ENCODE assay signal across 2 cellular contexts in genomic region chr14:105324080-105324778, GRCh38.
TF ChIP-seq lines count a peak whose summit lies in the region.

No MANE protein-coding gene starts in this region.

TF ChIP-seq in IMR-90, 13 proteins besides CTCF, POLR2A, EP300 and RAD21:
- no peak for TF ChIP-seq MAZ (IDR thresholded peaks at IDR 0.05; ENCODE audit: borderline replicate concordance, low read depth, low read length)
- TF ChIP-seq FOS (IDR thresholded peaks at IDR 0.05; ENCODE audit: low read depth, low read length): no peak
- no peak for TF ChIP-seq NFE2L2 (IDR thresholded peaks at IDR 0.05; ENCODE audit: low read depth, low read length)
- TF ChIP-seq ELK1 (IDR thresholded peaks at IDR 0.05; ENCODE audit: borderline replicate concordance, low read depth, low read length): no peak
- no peak for TF ChIP-seq RFX5 (IDR thresholded peaks at IDR 0.05; ENCODE audit: low read depth, low read length)

TF ChIP-seq in WTC11, 78 proteins besides CTCF, POLR2A, EP300 and RAD21:
- TF ChIP-seq, protein P1, sequence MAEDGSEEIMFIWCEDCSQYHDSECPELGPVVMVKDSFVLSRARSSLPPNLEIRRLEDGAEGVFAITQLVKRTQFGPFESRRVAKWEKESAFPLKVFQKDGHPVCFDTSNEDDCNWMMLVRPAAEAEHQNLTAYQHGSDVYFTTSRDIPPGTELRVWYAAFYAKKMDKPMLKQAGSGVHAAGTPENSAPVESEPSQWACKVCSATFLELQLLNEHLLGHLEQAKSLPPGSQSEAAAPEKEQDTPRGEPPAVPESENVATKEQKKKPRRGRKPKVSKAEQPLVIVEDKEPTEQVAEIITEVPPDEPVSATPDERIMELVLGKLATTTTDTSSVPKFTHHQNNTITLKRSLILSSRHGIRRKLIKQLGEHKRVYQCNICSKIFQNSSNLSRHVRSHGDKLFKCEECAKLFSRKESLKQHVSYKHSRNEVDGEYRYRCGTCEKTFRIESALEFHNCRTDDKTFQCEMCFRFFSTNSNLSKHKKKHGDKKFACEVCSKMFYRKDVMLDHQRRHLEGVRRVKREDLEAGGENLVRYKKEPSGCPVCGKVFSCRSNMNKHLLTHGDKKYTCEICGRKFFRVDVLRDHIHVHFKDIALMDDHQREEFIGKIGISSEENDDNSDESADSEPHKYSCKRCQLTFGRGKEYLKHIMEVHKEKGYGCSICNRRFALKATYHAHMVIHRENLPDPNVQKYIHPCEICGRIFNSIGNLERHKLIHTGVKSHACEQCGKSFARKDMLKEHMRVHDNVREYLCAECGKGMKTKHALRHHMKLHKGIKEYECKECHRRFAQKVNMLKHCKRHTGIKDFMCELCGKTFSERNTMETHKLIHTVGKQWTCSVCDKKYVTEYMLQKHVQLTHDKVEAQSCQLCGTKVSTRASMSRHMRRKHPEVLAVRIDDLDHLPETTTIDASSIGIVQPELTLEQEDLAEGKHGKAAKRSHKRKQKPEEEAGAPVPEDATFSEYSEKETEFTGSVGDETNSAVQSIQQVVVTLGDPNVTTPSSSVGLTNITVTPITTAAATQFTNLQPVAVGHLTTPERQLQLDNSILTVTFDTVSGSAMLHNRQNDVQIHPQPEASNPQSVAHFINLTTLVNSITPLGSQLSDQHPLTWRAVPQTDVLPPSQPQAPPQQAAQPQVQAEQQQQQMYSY (CRISPR knock-in tag; IDR thresholded peaks at IDR 0.05): no peak
- TF ChIP-seq, protein P2, sequence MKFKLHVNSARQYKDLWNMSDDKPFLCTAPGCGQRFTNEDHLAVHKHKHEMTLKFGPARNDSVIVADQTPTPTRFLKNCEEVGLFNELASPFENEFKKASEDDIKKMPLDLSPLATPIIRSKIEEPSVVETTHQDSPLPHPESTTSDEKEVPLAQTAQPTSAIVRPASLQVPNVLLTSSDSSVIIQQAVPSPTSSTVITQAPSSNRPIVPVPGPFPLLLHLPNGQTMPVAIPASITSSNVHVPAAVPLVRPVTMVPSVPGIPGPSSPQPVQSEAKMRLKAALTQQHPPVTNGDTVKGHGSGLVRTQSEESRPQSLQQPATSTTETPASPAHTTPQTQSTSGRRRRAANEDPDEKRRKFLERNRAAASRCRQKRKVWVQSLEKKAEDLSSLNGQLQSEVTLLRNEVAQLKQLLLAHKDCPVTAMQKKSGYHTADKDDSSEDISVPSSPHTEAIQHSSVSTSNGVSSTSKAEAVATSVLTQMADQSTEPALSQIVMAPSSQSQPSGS (CRISPR knock-in tag; IDR thresholded peaks at IDR 0.05; ENCODE audit: borderline replicate concordance, low read depth): no peak
- TF ChIP-seq FOXP4 (CRISPR knock-in tag; IDR thresholded peaks at IDR 0.05) (no peak), ARID4B (CRISPR knock-in tag; IDR thresholded peaks at IDR 0.05; ENCODE audit: borderline replicate concordance) (no peak), ZBTB21 (CRISPR knock-in tag; IDR thresholded peaks at IDR 0.05; ENCODE audit: borderline replicate concordance) (no peak), SOX15 (CRISPR knock-in tag; IDR thresholded peaks at IDR 0.05) (no peak), IRF2 (CRISPR knock-in tag; IDR thresholded peaks at IDR 0.05; ENCODE audit: borderline replicate concordance, low read depth) (no peak)
- TF ChIP-seq, protein P3, sequence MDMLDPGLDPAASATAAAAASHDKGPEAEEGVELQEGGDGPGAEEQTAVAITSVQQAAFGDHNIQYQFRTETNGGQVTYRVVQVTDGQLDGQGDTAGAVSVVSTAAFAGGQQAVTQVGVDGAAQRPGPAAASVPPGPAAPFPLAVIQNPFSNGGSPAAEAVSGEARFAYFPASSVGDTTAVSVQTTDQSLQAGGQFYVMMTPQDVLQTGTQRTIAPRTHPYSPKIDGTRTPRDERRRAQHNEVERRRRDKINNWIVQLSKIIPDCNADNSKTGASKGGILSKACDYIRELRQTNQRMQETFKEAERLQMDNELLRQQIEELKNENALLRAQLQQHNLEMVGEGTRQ (CRISPR knock-in tag; IDR thresholded peaks at IDR 0.05): no peak
- TF ChIP-seq, protein P4, sequence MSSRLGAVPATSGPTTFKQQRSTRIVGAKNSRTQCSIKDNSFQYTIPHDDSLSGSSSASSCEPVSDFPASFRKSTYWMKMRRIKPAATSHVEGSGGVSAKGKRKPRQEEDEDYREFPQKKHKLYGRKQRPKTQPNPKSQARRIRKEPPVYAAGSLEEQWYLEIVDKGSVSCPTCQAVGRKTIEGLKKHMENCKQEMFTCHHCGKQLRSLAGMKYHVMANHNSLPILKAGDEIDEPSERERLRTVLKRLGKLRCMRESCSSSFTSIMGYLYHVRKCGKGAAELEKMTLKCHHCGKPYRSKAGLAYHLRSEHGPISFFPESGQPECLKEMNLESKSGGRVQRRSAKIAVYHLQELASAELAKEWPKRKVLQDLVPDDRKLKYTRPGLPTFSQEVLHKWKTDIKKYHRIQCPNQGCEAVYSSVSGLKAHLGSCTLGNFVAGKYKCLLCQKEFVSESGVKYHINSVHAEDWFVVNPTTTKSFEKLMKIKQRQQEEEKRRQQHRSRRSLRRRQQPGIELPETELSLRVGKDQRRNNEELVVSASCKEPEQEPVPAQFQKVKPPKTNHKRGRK (CRISPR knock-in tag; IDR thresholded peaks at IDR 0.05; ENCODE audit: borderline replicate concordance): no peak
